ENCODE assay signal across 13 cellular contexts in genomic region chr21:23152130-23152529, GRCh38.
"Had no signal": no experiment of that assay in that cellular context is flagged by ENCODE, and none has a peak within 500 bp of the region (broad histone marks: within the 10 kb centered on the region; RNA-seq: fewer than 3 reads in every experiment).

No MANE protein-coding gene starts in this region.

- DNase-seq: activated B cell treated with CpG ODN at 0.5 μM for 24 hours; activated CD4-positive, alpha-beta T cell treated with anti-CD3 and anti-CD28 coated beads, Interleukin-2, amount 10 ng/mL, durations not matched to agents 7 days and 5 days; activated CD8-positive, alpha-beta memory T cell treated with anti-CD3 and anti-CD28 coated beads for 24 hours; activated naive CD4-positive, alpha-beta T cell treated with anti-CD3 and anti-CD28 coated beads for 36 hours; activated T-cell treated with anti-CD3 and anti-CD28 coated beads for 4 hours; effector CD4-positive, alpha-beta T cell; heart left ventricle; mucosa of descending colon; naive thymus-derived CD8-positive, alpha-beta T cell; right cardiac atrium; small intestine; thyroid gland; uterus had no signal
